12 cellular contexts compared by ENCODE assay signal in the genomic region with DNA sequence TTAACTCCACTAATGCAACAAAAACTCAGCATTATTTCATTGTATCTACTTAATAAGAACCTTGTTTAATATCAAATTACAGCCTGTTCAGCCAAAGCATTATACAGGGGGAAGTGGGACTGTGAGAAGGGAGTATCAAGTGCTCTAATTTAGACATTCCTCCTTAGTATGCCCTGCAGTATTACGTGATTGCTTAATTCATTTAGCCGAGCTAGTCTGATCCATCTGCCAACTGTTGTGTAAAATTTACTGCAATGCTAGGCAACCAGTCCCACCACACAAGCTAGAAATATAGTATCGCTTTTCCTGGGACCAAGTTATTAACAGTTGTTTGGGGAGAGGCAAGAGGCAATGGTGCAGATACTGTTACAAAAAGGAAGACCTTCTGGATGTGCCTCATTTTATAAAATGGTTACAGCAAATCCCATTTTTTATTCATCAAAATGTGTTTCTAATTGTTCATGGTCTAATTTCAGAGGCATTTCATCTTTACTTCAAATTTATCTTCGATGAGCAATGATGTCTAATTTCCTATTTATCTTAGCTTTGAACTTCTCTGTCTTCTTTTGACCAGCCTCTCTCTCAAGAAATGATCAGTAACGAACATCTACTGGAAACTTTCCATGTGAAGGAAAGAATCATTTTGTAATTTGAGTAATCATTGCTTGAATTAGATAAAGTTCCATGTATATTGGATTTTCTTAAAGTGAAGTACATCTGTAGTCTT.
DNase-seq lines count a peak whose midpoint lies in the region; ATAC-seq and TF ChIP-seq lines count a peak whose summit lies in the region.
"Had no signal": no experiment of that assay in that cellular context is flagged by ENCODE, and none has a peak within 500 bp of the region (broad histone marks: within the 10 kb centered on the region; RNA-seq: fewer than 3 reads in every experiment).

No MANE protein-coding gene starts in this region.

- H3K36me3 ChIP-seq in breast epithelium (no peaks in the 10 kb centered on the region), lower lobe of right lung (no peaks in the 10 kb centered on the region)

- TF ChIP-seq CTCF in breast epithelium (IDR thresholded peaks at IDR 0.05), result no peak
- TF ChIP-seq CTCF in lower lobe of right lung (IDR thresholded peaks at IDR 0.05), result no peak

- H3K27ac ChIP-seq in breast epithelium (peak overlapping the region; percentile 18 to 45), lower lobe of right lung (peak overlapping the region; percentile 15), substantia nigra (ENCODE audit: low read depth, low read length, poor library complexity, severe bottlenecking) (no peak overlapping the region)

- H3K27me3 ChIP-seq in breast epithelium (no peaks in the 10 kb centered on the region), lower lobe of right lung (ENCODE audit: low read depth) (no peaks in the 10 kb centered on the region)

- H3K4me3 ChIP-seq in breast epithelium (no peak overlapping the region), lower lobe of right lung (no peak overlapping the region)

- TF ChIP-seq POLR2A in breast epithelium (IDR thresholded peaks at IDR 0.05), result no peak

- ATAC-seq in lower lobe of right lung, result peak; percentile 68 to 87
- ATAC-seq: activated CD8-positive, alpha-beta T cell treated with anti-CD3 and anti-CD28 coated beads, Interleukin-2, amount 10 ng/mL, durations not matched to agents 7 days and 5 days had no signal

- H3K9me3 ChIP-seq in breast epithelium, result no peaks in the 10 kb centered on the region
- H3K9me3 ChIP-seq in lower lobe of right lung, result no peaks in the 10 kb centered on the region

- DNase-seq in AG08396 (ENCODE audit: low spot score), result peak; percentile 55
- peak; percentile 46 for DNase-seq in M059J (ENCODE audit: low read depth)
- DNase-seq in breast epithelium (ENCODE audit: low spot score in 2 of 2), result no peak
- DNase-seq in lower lobe of right lung, result no peak
- DNase-seq in stimulated activated CD4-positive, alpha-beta T cell treated with anti-CD3 and anti-CD28 coated beads, Interleukin-1b, Interleukin-23, amount 100 ng/mL, for 48 hours, result no peak
- DNase-seq in CD1c-positive myeloid dendritic cell (ENCODE audit: extremely low spot score), result no peak
- no peak for DNase-seq in substantia nigra (lab: John Stamatoyannopoulos, UW)
- DNase-seq in NCI-H510A (lab: John Stamatoyannopoulos, UW), result no peak
- DNase-seq: activated CD8-positive, alpha-beta T cell treated with anti-CD3 and anti-CD28 coated beads, Interleukin-2, amount 10 ng/mL, durations not matched to agents 7 days and 5 days; amygdala; CD4-positive, CD25-positive, alpha-beta regulatory T cell; naive B cell had no signal

- intact Hi-C loops in breast epithelium (cut with DNase I; ENCODE audit: low total_unique reads), result no loop called here
- intact Hi-C loops in lower lobe of right lung (cut with DNase I), result no loop called here

- H3K4me1 ChIP-seq in breast epithelium (no peaks in the 10 kb centered on the region), lower lobe of right lung (no peaks in the 10 kb centered on the region)

Comparison
In these comparisons a context has a peak if more than half of its experiments do, and no peak if none do; other contexts are left out.
1. DNase-seq: peak in AG08396 (single experiment) and M059J (single experiment); none in breast epithelium (0 of 2), lower lobe of right lung (single experiment), stimulated activated CD4-positive, alpha-beta T cell treated with anti-CD3 and anti-CD28 coated beads, Interleukin-1b, Interleukin-23, amount 100 ng/mL, for 48 hours (single experiment), CD1c-positive myeloid dendritic cell (single experiment), substantia nigra (0 of 49) and NCI-H510A (single experiment).